17 cellular contexts compared by ENCODE assay signal in the genomic region with DNA sequence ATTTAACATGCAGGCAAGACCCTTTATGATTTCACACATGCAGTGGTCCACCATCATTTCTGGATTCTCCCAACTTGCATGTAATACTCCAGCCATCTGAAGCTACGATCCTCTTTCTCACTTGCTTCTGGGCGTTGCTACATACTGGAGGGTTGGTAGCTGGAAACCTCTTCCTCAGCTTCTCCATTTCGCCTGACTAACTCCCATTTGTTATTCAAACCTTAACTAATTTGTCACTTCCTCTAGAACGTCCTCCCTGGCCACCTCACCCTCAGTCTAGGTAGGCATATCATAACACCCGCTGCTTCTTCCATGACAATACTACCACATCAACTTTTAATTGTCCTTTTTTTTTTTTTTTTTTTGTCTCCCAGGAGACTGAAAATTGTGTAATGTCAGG.
DNase-seq lines count a peak whose midpoint lies in the region; ATAC-seq and TF ChIP-seq lines count a peak whose summit lies in the region.
"Had no signal": no experiment of that assay in that cellular context is flagged by ENCODE, and none has a peak within 500 bp of the region (broad histone marks: within the 10 kb centered on the region; RNA-seq: fewer than 3 reads in every experiment).

No MANE protein-coding gene starts in this region.

- intact Hi-C loops in uterus (cut with DNase I; ENCODE audit: low total_unique reads) (no loop called here), posterior cingulate gyrus (cut with DNase I) (loop anchor here (5.0 kb wide), 1 partner anchor 58 kb away; no protein-coding TSS in a partner anchor)

- H3K27me3 ChIP-seq in uterus = no peaks in the 10 kb centered on the region
- H3K27me3 ChIP-seq: heart right ventricle had no signal

- DNase-seq in stimulated activated CD4-positive, alpha-beta T cell treated with anti-CD3 and anti-CD28 coated beads, Interleukin-1b, Interleukin-23, amount 100 ng/mL, for 48 hours = peak; percentile 26
- DNase-seq in stimulated activated CD4-positive, alpha-beta T cell treated with anti-CD3 and anti-CD28 coated beads, Interleukin-4, amount 100 ng/mL, for 1 hour = no peak
- DNase-seq in iPS-NIHi7 (ENCODE audit: extremely low spot score) (peak; percentile 43), uterus (no peak), posterior cingulate gyrus (no peak), cerebellar cortex (ENCODE audit: low spot score) (no peak)
- DNase-seq: activated T-cell treated with anti-CD3 and anti-CD28 coated beads, Interleukin-2, amount 50 U/mL, for 72 hours; heart right ventricle; naive thymus-derived CD8-positive, alpha-beta T cell; NCI-H2081 treated with DMSO at 0.1 percent for 48 hours; NCI-H774; Right ventricle myocardium superior; stimulated activated CD4-positive, alpha-beta T cell treated with anti-CD3 and anti-CD28 coated beads, Interleukin-15, amount 100 ng/mL, for 24 hours had no signal

- H3K27ac ChIP-seq in angular gyrus (ENCODE audit: low read depth, low read length) (peak overlapping the region; percentile 71), uterus (peak overlapping the region; percentile 65 to 88)
- H3K27ac ChIP-seq: coronary artery, HL-60 had no signal

- H3K9me3 ChIP-seq in uterus = no peaks in the 10 kb centered on the region
- H3K9me3 ChIP-seq: heart right ventricle had no signal

- peaks cover 26 to 44% of the 10 kb centered on the region in 2 donors for H3K4me1 ChIP-seq in uterus

- no peak for TF ChIP-seq CTCF in uterus (IDR thresholded peaks at IDR 0.05)

- no peaks in the 10 kb centered on the region for H3K36me3 ChIP-seq in uterus
- H3K36me3 ChIP-seq: heart right ventricle had no signal

- H3K4me3 ChIP-seq in uterus = no peak overlapping the region
- H3K4me3 ChIP-seq: coronary artery, heart right ventricle had no signal

- ATAC-seq in HG03432 (IDR thresholded peaks at IDR 0.05; ENCODE audit: unreplicated experiment) = no peak
- ATAC-seq: activated T-cell treated with anti-CD3 and anti-CD28 coated beads, Interleukin-2, amount 50 U/mL, for 72 hours; naive thymus-derived CD8-positive, alpha-beta T cell had no signal

- no peak for TF ChIP-seq POLR2A in uterus (IDR thresholded peaks at IDR 0.05)

Comparison
In these comparisons a context has a peak if more than half of its experiments do, and no peak if none do; other contexts are left out.
1. DNase-seq: peak in stimulated activated CD4-positive, alpha-beta T cell treated with anti-CD3 and anti-CD28 coated beads, Interleukin-1b, Interleukin-23, amount 100 ng/mL, for 48 hours (single experiment) and iPS-NIHi7 (single experiment); none in stimulated activated CD4-positive, alpha-beta T cell treated with anti-CD3 and anti-CD28 coated beads, Interleukin-4, amount 100 ng/mL, for 1 hour (single experiment), uterus (0 of 2), posterior cingulate gyrus (0 of 10) and cerebellar cortex (single experiment).